In the genomic region with DNA sequence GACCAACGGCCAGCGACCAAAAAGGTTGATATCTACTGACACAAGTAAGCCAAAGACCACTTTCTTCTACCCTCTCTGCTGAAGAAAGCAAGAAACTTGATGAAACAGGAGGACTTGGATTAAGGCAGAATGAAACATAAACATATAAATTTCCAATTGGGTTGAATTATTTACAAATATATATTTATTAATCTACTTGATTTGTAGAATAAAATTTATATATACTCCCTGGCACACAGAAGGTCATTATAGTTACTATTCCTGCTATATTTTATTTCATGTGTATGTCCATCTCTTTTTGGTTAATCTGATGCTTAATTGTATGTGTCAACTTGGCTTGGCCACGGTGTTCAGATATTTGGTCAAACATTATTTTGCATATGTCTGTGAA, we compare ENCODE assay signal across 1 cellular context.
TF ChIP-seq lines count a peak whose summit lies in the region.

No MANE protein-coding gene starts in this region.

TF ChIP-seq in A549, 52 proteins besides CTCF, POLR2A, EP300 and RAD21 (continued from another document):
- TF ChIP-seq, protein P1, sequence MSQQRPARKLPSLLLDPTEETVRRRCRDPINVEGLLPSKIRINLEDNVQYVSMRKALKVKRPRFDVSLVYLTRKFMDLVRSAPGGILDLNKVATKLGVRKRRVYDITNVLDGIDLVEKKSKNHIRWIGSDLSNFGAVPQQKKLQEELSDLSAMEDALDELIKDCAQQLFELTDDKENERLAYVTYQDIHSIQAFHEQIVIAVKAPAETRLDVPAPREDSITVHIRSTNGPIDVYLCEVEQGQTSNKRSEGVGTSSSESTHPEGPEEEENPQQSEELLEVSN (IDR thresholded peaks at IDR 0.05; ENCODE audit: borderline replicate concordance, low read depth) = no peak
- no peak for TF ChIP-seq CEBPB (IDR thresholded peaks at IDR 0.05)
- TF ChIP-seq HOXA7 (CRISPR knock-in tag; IDR thresholded peaks at IDR 0.05) = no peak
TF ChIP-seq in A549: peak in this region for 0.
